In genomic region chr17:57442401-57442823, GRCh38 we compare ENCODE assay signal across 9 cellular contexts.
DNase-seq lines count a peak whose midpoint lies in the region; ATAC-seq, FAIRE-seq and TF ChIP-seq lines count a peak whose summit lies in the region.
"Had no signal": no experiment of that assay in that cellular context is flagged by ENCODE, and none has a peak within 500 bp of the region (broad histone marks: within the 10 kb centered on the region; RNA-seq: fewer than 3 reads in every experiment).

No MANE protein-coding gene starts in this region.

- FAIRE-seq in A549 (lab: Jason Lieb, UNC) (no peak), GM19239 (lab: Jason Lieb, UNC) (peak; percentile 39)
- FAIRE-seq: H54 had no signal

- TF ChIP-seq POLR2A in A549 (IDR thresholded peaks at IDR 0.05; ENCODE audit: low read length) = no peak

- no peaks in the 10 kb centered on the region for H3K9me3 ChIP-seq in A549

- peak overlapping the region; percentile 10 for H3K18ac ChIP-seq in mesendoderm (ENCODE audit: low read length)

- H2BK120ac ChIP-seq in mesendoderm (ENCODE audit: low read depth, low read length) = no peak overlapping the region

- no peak for DNase-seq in A549 (ENCODE audit: low read depth in 1 of 2, low spot score in 1 of 2)
- no peak for DNase-seq in GM19239 (ENCODE audit: insufficient read length, low spot score)
- no peak for DNase-seq in activated naive CD8-positive, alpha-beta T cell treated with anti-CD3 and anti-CD28 coated beads, Interleukin-2, amount 50 U/mL, for 24 hours
- no peak for DNase-seq in mesendoderm
- no peak for DNase-seq in NCI-H446 treated with DMSO at 0.1 percent for 48 hours (lab: John Stamatoyannopoulos, UW)
- DNase-seq in endothelial cell (ENCODE audit: low spot score) = no peak

- no peak overlapping the region for H3K4me3 Mint-ChIP-seq in activated naive CD8-positive, alpha-beta T cell treated with anti-CD3 and anti-CD28 coated beads, Interleukin-2, amount 50 U/mL, for 24 hours
- no peak overlapping the region for H3K4me3 Mint-ChIP-seq in endothelial cell (ENCODE audit: unreplicated experiment)

- no peak overlapping the region for H4K8ac ChIP-seq in mesendoderm (ENCODE audit: low read depth, low read length)

- H3K4me2 ChIP-seq in A549 (no peak overlapping the region), mesendoderm (ENCODE audit: low read length) (no peak overlapping the region)

- H2AK5ac ChIP-seq in mesendoderm (ENCODE audit: low read length) = no peak overlapping the region

- H3K4me1 ChIP-seq in A549 = peaks cover 89% of the 10 kb centered on the region
- peaks cover 14% of the 10 kb centered on the region for H3K4me1 ChIP-seq in mesendoderm (ENCODE audit: control insufficient read depth, low read depth, low read length)

- TF ChIP-seq RAD21 in A549 (conservative IDR thresholded peaks at IDR 0.05 in 1 of 2, IDR thresholded peaks at IDR 0.05 in 1 of 2) = no peak

- no peak for TF ChIP-seq EP300 in A549 (IDR thresholded peaks at IDR 0.05)

- CTCF ChIA-PET in A549 (lab: Yijun Ruan, JAX) = interaction anchor here (1.2 to 6.1 kb wide), 4 partner anchors 63 to 304 kb away, joined by 3 to 60 read pairs (median 4); no protein-coding TSS in a partner anchor

- H3K4me1 Mint-ChIP-seq in activated naive CD8-positive, alpha-beta T cell treated with anti-CD3 and anti-CD28 coated beads, Interleukin-2, amount 50 U/mL, for 24 hours = peaks cover 79% of the 10 kb centered on the region
- H3K4me1 Mint-ChIP-seq in endothelial cell (ENCODE audit: unreplicated experiment) = peaks cover 30% of the 10 kb centered on the region

- H3K56ac ChIP-seq in mesendoderm (ENCODE audit: low read length) = no peak overlapping the region

- no peak overlapping the region for H2BK5ac ChIP-seq in mesendoderm (ENCODE audit: low read length)

- POLR2A ChIA-PET in A549 (lab: Yijun Ruan, JAX) = no interaction called here

- H3K79me2 ChIP-seq in mesendoderm (ENCODE audit: control insufficient read depth, insufficient read depth, low read length) = no peaks in the 10 kb centered on the region

- no peaks in the 10 kb centered on the region for H3K9me3 Mint-ChIP-seq in activated naive CD8-positive, alpha-beta T cell treated with anti-CD3 and anti-CD28 coated beads, Interleukin-2, amount 50 U/mL, for 24 hours
- H3K9me3 Mint-ChIP-seq in endothelial cell (ENCODE audit: unreplicated experiment) = no peaks in the 10 kb centered on the region

- H2BK15ac ChIP-seq in mesendoderm (replicated peaks; ENCODE audit: low read depth) = no peak overlapping the region

- no peak overlapping the region for H3K23ac ChIP-seq in mesendoderm (ENCODE audit: low read length)

- H3K36me3 Mint-ChIP-seq in activated naive CD8-positive, alpha-beta T cell treated with anti-CD3 and anti-CD28 coated beads, Interleukin-2, amount 50 U/mL, for 24 hours (ENCODE audit: low read depth) = peaks cover 6% of the 10 kb centered on the region
- H3K36me3 Mint-ChIP-seq in endothelial cell (ENCODE audit: low read depth, unreplicated experiment) = peaks cover 2% of the 10 kb centered on the region

- no peak for TF ChIP-seq CTCF in A549 (IDR thresholded peaks at IDR 0.05)
- no peak for TF ChIP-seq CTCF in endothelial cell (IDR thresholded peaks at IDR 0.05; ENCODE audit: unreplicated experiment)

- no peak overlapping the region for H4K5ac ChIP-seq in mesendoderm (ENCODE audit: low read length)

- WGBS in A549 (ENCODE audit: missing lambda C conversion rate) = 89% methylated on average over 9 of the region's 9 CpGs
- no CpG with 5 or more reads among the region's 9 CpGs for WGBS in mesendoderm (ENCODE audit: extremely low coverage, insufficient coverage, low lambda C conversion rate)

- ATAC-seq in A549 = no peak
- ATAC-seq in activated naive CD8-positive, alpha-beta T cell treated with anti-CD3 and anti-CD28 coated beads, Interleukin-2, amount 50 U/mL, for 24 hours = no peak
- ATAC-seq in GM18873 (IDR thresholded peaks at IDR 0.05; ENCODE audit: low FRiP score, unreplicated experiment) = no peak
- no peak for ATAC-seq in GM21447 (IDR thresholded peaks at IDR 0.05; ENCODE audit: unreplicated experiment)

- no peaks in the 10 kb centered on the region for H3K27me3 ChIP-seq in mesendoderm (ENCODE audit: insufficient read depth, low read length, poor library complexity)

- peaks cover 3% of the 10 kb centered on the region for H3K79me1 ChIP-seq in mesendoderm (ENCODE audit: low read length)

- no peaks in the 10 kb centered on the region for H3K27me3 Mint-ChIP-seq in activated naive CD8-positive, alpha-beta T cell treated with anti-CD3 and anti-CD28 coated beads, Interleukin-2, amount 50 U/mL, for 24 hours
- peaks cover 4% of the 10 kb centered on the region for H3K27me3 Mint-ChIP-seq in endothelial cell (ENCODE audit: unreplicated experiment)

- H3K4me3 ChIP-seq in A549 = no peak overlapping the region
- H3K4me3 ChIP-seq in mesendoderm (ENCODE audit: low read length) = no peak overlapping the region

- H3K27ac ChIP-seq in A549 (peak overlapping the region; percentile 82 to 85), mesendoderm (ENCODE audit: low read depth, low read length) (no peak overlapping the region)

- no peak overlapping the region for H3K9ac ChIP-seq in mesendoderm (ENCODE audit: low read length)

- no peaks in the 10 kb centered on the region for H3K36me3 ChIP-seq in mesendoderm (ENCODE audit: control insufficient read depth, insufficient read depth, low read length)

- H3K4ac ChIP-seq in mesendoderm (ENCODE audit: low read depth, low read length) = no peak overlapping the region

- peak overlapping the region; percentile 99 for H3K27ac Mint-ChIP-seq in activated naive CD8-positive, alpha-beta T cell treated with anti-CD3 and anti-CD28 coated beads, Interleukin-2, amount 50 U/mL, for 24 hours
- no peak overlapping the region for H3K27ac Mint-ChIP-seq in endothelial cell (ENCODE audit: unreplicated experiment)

TF ChIP-seq in A549, 52 proteins besides CTCF, POLR2A, EP300 and RAD21:
- no peak for TF ChIP-seq CEBPB (IDR thresholded peaks at IDR 0.05)
- no peak for TF ChIP-seq MAX (IDR thresholded peaks at IDR 0.05)
- TF ChIP-seq TP53 (CRISPR knock-in tag; IDR thresholded peaks at IDR 0.05) = no peak
- no peak for TF ChIP-seq ZNF302 (CRISPR knock-in tag; IDR thresholded peaks at IDR 0.05)
- TF ChIP-seq USF2 (IDR thresholded peaks at IDR 0.05) = no peak
- TF ChIP-seq NPAS2 (CRISPR knock-in tag; IDR thresholded peaks at IDR 0.05; ENCODE audit: borderline replicate concordance) = no peak
- TF ChIP-seq NFE2L2 (conservative IDR thresholded peaks at IDR 0.05; ENCODE audit: low read length) = no peak
- no peak for TF ChIP-seq NR3C1 (IDR thresholded peaks at IDR 0.05)
- TF ChIP-seq SREBF2 (IDR thresholded peaks at IDR 0.05) = no peak
- TF ChIP-seq HEYL (CRISPR knock-in tag; IDR thresholded peaks at IDR 0.05) = no peak
- no peak for TF ChIP-seq SMC3 (IDR thresholded peaks at IDR 0.05)
- TF ChIP-seq E2F6 (IDR thresholded peaks at IDR 0.05; ENCODE audit: borderline replicate concordance, low read depth) = no peak
- no peak for TF ChIP-seq JUNB (IDR thresholded peaks at IDR 0.05)
- no peak for TF ChIP-seq RARB (CRISPR knock-in tag; IDR thresholded peaks at IDR 0.05)
- TF ChIP-seq MAFK (IDR thresholded peaks at IDR 0.05; ENCODE audit: partially characterized antibody) = no peak
- TF ChIP-seq HOXB13 (CRISPR knock-in tag; IDR thresholded peaks at IDR 0.05; ENCODE audit: low read depth) = no peak
- TF ChIP-seq ZFP36 (IDR thresholded peaks at IDR 0.05; ENCODE audit: borderline replicate concordance, partially characterized antibody) = no peak
- no peak for TF ChIP-seq GATA3 (IDR thresholded peaks at IDR 0.05; ENCODE audit: borderline replicate concordance)
- TF ChIP-seq CBX8 (IDR thresholded peaks at IDR 0.05) = no peak
- TF ChIP-seq HOXB5 (CRISPR knock-in tag; IDR thresholded peaks at IDR 0.05) = no peak
